In the genomic region with DNA sequence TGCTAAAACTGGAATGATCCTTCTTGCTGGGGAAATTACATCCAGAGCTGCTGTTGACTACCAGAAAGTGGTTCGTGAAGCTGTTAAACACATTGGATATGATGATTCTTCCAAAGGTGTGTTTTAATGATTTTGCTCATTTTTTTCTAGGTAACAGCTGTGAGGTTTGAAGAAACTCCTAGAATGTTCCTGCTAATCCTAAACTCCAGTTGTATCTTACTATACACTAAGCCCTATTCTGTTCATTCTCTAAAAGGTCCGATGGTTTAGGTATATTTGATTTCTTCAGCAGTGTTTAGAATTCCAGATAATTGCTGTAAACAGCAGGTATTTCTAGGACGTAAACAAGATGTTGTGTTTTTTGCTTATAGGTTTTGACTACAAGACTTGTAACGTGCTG, we compare ENCODE assay signal across 9 cellular contexts. TPM values are rescaled to one million over a fixed set of nuclear protein-coding genes. Genes with fewer than 3 reads are reported as not detected.
DNase-seq lines count a peak whose midpoint lies in the region; ATAC-seq and TF ChIP-seq lines count a peak whose summit lies in the region.
"Had no signal": no experiment of that assay in that cellular context is flagged by ENCODE, and none has a peak within 500 bp of the region (broad histone marks: within the 10 kb centered on the region; RNA-seq: fewer than 3 reads in every experiment).

No MANE protein-coding gene starts in this region.

- peaks cover 52% of the 10 kb centered on the region for H3K36me3 Mint-ChIP-seq in T-helper 1 cell treated with Interleukin-12 subunit alpha and Interleukin-12 subunit beta and Interleukin-4 antibody, amounts not matched to agents 30 μg/mL and 1 μg/mL, for 36 hours (ENCODE audit: low read depth)
- H3K36me3 Mint-ChIP-seq in activated naive CD4-positive, alpha-beta T cell treated with anti-CD3 and anti-CD28 coated beads, Interleukin-2, amount 50 U/mL, for 72 hours = peaks cover 55 to 69% of the 10 kb centered on the region in 2 donors
- peaks cover 14 to 24% (median 23%) of the 10 kb centered on the region in 3 donors for H3K36me3 Mint-ChIP-seq in immature natural killer cell

- H3K27me3 ChIP-seq in subcutaneous abdominal adipose tissue (ENCODE audit: control insufficient read depth in 5 of 5, insufficient read depth in 4 of 5, low read length in 5 of 5) (no peaks in the 10 kb centered on the region), foreskin keratinocyte (no peaks in the 10 kb centered on the region)

- H3K27ac Mint-ChIP-seq in T-helper 1 cell treated with Interleukin-12 subunit alpha and Interleukin-12 subunit beta and Interleukin-4 antibody, amounts not matched to agents 30 μg/mL and 1 μg/mL, for 36 hours = no peak overlapping the region
- peak overlapping the region; percentile 26 to 90 for H3K27ac Mint-ChIP-seq in activated naive CD4-positive, alpha-beta T cell treated with anti-CD3 and anti-CD28 coated beads, Interleukin-2, amount 50 U/mL, for 72 hours
- peak overlapping the region in 1 of 6 donors; percentile 55 for H3K27ac Mint-ChIP-seq in immature natural killer cell

- H3K9me3 ChIP-seq in subcutaneous abdominal adipose tissue (ENCODE audit: control insufficient read depth in 5 of 5, low read length in 5 of 5) = no peaks in the 10 kb centered on the region

- H3K4me3 Mint-ChIP-seq in T-helper 1 cell treated with Interleukin-12 subunit alpha and Interleukin-12 subunit beta and Interleukin-4 antibody, amounts not matched to agents 30 μg/mL and 1 μg/mL, for 36 hours = peak overlapping the region; percentile 92
- peak overlapping the region; percentile 0 to 96 (median 95) for H3K4me3 Mint-ChIP-seq in immature natural killer cell

- no peak for TF ChIP-seq CTCF in foreskin keratinocyte (conservative IDR thresholded peaks at IDR 0.05)

- DNase-seq in T-helper 1 cell = no peak
- no peak for DNase-seq in activated naive CD4-positive, alpha-beta T cell treated with anti-CD3 and anti-CD28 coated beads, Interleukin-2, amount 50 U/mL, for 72 hours (ENCODE audit: low spot score in 2 of 2)
- no peak for DNase-seq in immature natural killer cell
- DNase-seq in NCI-H510A (lab: John Stamatoyannopoulos, UW) = no peak
- DNase-seq in foreskin keratinocyte = no peak
- DNase-seq: NCI-H774 had no signal

- ATAC-seq in activated naive CD4-positive, alpha-beta T cell treated with anti-CD3 and anti-CD28 coated beads, Interleukin-2, amount 50 U/mL, for 72 hours = no peak
- ATAC-seq in foreskin keratinocyte (no peak), HG02642 (IDR thresholded peaks at IDR 0.05; ENCODE audit: poor library complexity, unreplicated experiment) (no peak)

- no peaks in the 10 kb centered on the region for H3K9me3 Mint-ChIP-seq in T-helper 1 cell treated with Interleukin-12 subunit alpha and Interleukin-12 subunit beta and Interleukin-4 antibody, amounts not matched to agents 30 μg/mL and 1 μg/mL, for 36 hours
- no peaks in the 10 kb centered on the region for H3K9me3 Mint-ChIP-seq in activated naive CD4-positive, alpha-beta T cell treated with anti-CD3 and anti-CD28 coated beads, Interleukin-2, amount 50 U/mL, for 72 hours
- no peaks in the 10 kb centered on the region for H3K9me3 Mint-ChIP-seq in immature natural killer cell

- peak overlapping the region; percentile 78 to 97 (median 87) for H3K4me3 ChIP-seq in subcutaneous abdominal adipose tissue (ENCODE audit: low read depth in 1 of 5, low read length in 5 of 5)

- no peaks in the 10 kb centered on the region for H3K27me3 Mint-ChIP-seq in T-helper 1 cell treated with Interleukin-12 subunit alpha and Interleukin-12 subunit beta and Interleukin-4 antibody, amounts not matched to agents 30 μg/mL and 1 μg/mL, for 36 hours (ENCODE audit: low read depth)
- H3K27me3 Mint-ChIP-seq in immature natural killer cell (ENCODE audit: low read depth in 3 of 3) = peaks cover 11 to 24% (median 11%) of the 10 kb centered on the region in 3 donors

- H3K4me1 ChIP-seq in subcutaneous abdominal adipose tissue (ENCODE audit: control insufficient read depth in 5 of 5, insufficient read depth in 5 of 5, low read length in 5 of 5) (peaks cover 3 to 48% (median 38%) of the 10 kb centered on the region in 5 donors), foreskin keratinocyte (peaks cover 42% of the 10 kb centered on the region)

- H3K27ac ChIP-seq in subcutaneous abdominal adipose tissue (ENCODE audit: low read depth, low read length) (peak overlapping the region; percentile 99), foreskin keratinocyte (no peak overlapping the region)

- peaks cover 40 to 55% (median 42%) of the 10 kb centered on the region in 5 donors for H3K36me3 ChIP-seq in subcutaneous abdominal adipose tissue (ENCODE audit: control insufficient read depth in 5 of 5, insufficient read depth in 5 of 5, low read length in 5 of 5)

- peak overlapping the region in 2 of 5 donors; percentile 18 to 96 for H3K9ac ChIP-seq in subcutaneous abdominal adipose tissue (ENCODE audit: low read length in 5 of 5)

- H3K4me1 Mint-ChIP-seq in T-helper 1 cell treated with Interleukin-12 subunit alpha and Interleukin-12 subunit beta and Interleukin-4 antibody, amounts not matched to agents 30 μg/mL and 1 μg/mL, for 36 hours (ENCODE audit: low read depth) = peaks cover 47% of the 10 kb centered on the region
- peaks cover 34 to 47% of the 10 kb centered on the region in 2 donors for H3K4me1 Mint-ChIP-seq in immature natural killer cell

RNA-seq across cellular contexts. Expression of a gene that starts 2.3 kb away (rescaled TPM):
- 100 to 1,000 TPM; 271 to 281 TPM for total RNA-seq in activated naive CD4-positive, alpha-beta T cell treated with anti-CD3 and anti-CD28 coated beads, Interleukin-2, amount 50 U/mL, for 72 hours
- polyA plus RNA-seq in immature natural killer cell (100 to 1,000 TPM in 1 of 3 donors, 10 to 100 TPM in 2; 46.5 to 115 (median 63.9) TPM), foreskin keratinocyte (92.5 and 105 TPM in 2 replicates)
- 141 and 157 TPM in 2 replicates for total RNA-seq in foreskin keratinocyte

RNA-seq across cellular contexts. Expression of a gene that starts 20.0 kb away (rescaled TPM):
- total RNA-seq in activated naive CD4-positive, alpha-beta T cell treated with anti-CD3 and anti-CD28 coated beads, Interleukin-2, amount 50 U/mL, for 72 hours = 10 to 100 TPM; 21.2 to 21.5 TPM
- polyA plus RNA-seq in immature natural killer cell (10 to 100 TPM; 11.4 to 31.7 (median 21.0) TPM), foreskin keratinocyte (24.9 and 27.2 TPM in 2 replicates)
- 36.2 and 36.8 TPM in 2 replicates for total RNA-seq in foreskin keratinocyte

RNA-seq across cellular contexts. Expression of a gene that starts 36.1 kb away (rescaled TPM):
- total RNA-seq in activated naive CD4-positive, alpha-beta T cell treated with anti-CD3 and anti-CD28 coated beads, Interleukin-2, amount 50 U/mL, for 72 hours = 100 to 1,000 TPM; 119 to 135 TPM
- 100 to 1,000 TPM; 457 to 687 (median 617) TPM for polyA plus RNA-seq in immature natural killer cell
- total RNA-seq in foreskin keratinocyte = 93.1 and 116 TPM in 2 replicates
- 286 and 294 TPM in 2 replicates for polyA plus RNA-seq in foreskin keratinocyte

RNA-seq across cellular contexts. Expression of a gene that starts 43.0 kb away (rescaled TPM):
- total RNA-seq in activated naive CD4-positive, alpha-beta T cell treated with anti-CD3 and anti-CD28 coated beads, Interleukin-2, amount 50 U/mL, for 72 hours = 10 to 100 TPM; 50.6 to 68.0 TPM
- polyA plus RNA-seq in immature natural killer cell (100 to 1,000 TPM; 154 to 219 (median 201) TPM), foreskin keratinocyte (5.3 and 6.3 TPM in 2 replicates)
- 0.99 and 1.6 TPM in 2 replicates for total RNA-seq in foreskin keratinocyte

RNA-seq across cellular contexts. Expression of a gene that starts 54.3 kb away (rescaled TPM):
- total RNA-seq in activated naive CD4-positive, alpha-beta T cell treated with anti-CD3 and anti-CD28 coated beads, Interleukin-2, amount 50 U/mL, for 72 hours = 100 to 1,000 TPM; 128 to 163 TPM
- 100 to 1,000 TPM; 224 to 326 (median 256) TPM for polyA plus RNA-seq in immature natural killer cell
- 164 and 177 TPM in 2 replicates for total RNA-seq in foreskin keratinocyte
- 231 and 251 TPM in 2 replicates for polyA plus RNA-seq in foreskin keratinocyte
